8 cellular contexts compared by ENCODE assay signal in the genomic region with DNA sequence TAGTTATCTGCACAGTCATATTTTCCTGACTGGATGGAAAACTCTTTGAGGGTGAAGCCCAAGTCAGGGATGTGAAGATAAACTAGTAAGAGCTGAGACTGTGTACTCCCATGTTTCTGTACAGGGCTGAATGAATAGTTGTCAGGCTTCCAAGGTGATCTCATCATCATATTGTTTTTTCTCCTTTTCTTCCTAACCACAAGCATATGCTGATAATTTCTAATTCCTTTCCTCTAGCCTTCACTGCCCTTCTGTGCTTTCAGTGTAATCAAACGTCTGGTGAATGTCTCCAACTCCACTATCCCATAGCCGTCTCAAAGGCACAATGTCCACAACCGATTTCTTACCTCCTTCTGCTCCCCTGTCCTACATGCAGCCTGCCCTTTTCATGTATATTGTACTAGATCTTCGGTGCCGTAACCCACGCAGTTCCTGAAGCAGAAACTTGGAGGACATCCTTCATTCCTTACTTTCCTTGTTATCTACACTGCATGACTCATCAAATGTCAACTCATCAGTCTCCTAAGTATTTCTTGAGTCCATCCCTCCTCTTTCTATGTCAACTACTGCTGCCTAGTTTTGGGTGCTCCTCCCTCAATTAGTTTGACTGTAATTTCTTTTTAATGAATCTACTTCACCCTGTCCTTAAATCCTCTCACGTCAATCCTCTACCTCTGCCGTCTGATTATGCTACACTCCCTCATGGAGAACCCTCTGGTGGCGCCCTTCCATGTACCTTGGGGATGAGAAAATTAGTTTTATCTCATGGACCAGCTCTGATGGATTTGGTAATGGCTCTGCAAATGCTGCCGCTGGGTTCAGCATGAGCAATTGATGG. TPM values are rescaled to one million over a fixed set of nuclear protein-coding genes. Genes with fewer than 3 reads are reported as not detected.
A peak's percentile ranks its signal among the peaks of the same experiment; 100 is the strongest.
DNase-seq lines count a peak whose midpoint lies in the region; ATAC-seq and TF ChIP-seq lines count a peak whose summit lies in the region.

No MANE protein-coding gene starts in this region.

- peaks cover 7% of the 10 kb centered on the region for H3K9me2 ChIP-seq in GM23338 (ENCODE audit: insufficient read depth)
- H3K9me2 ChIP-seq in SU-DHL-6 (replicated peaks; ENCODE audit: insufficient read depth, low read length), result no peaks in the 10 kb centered on the region

- H3F3A ChIP-seq in GM23338 (replicated peaks; ENCODE audit: low read depth), result no peaks in the 10 kb centered on the region
- H3F3A ChIP-seq in SU-DHL-6 (ENCODE audit: insufficient read depth), result peaks cover 19% of the 10 kb centered on the region; the same call in 1 of the 2 replicates
- no peaks in the 10 kb centered on the region for H3F3A ChIP-seq in neural progenitor cell (ENCODE audit: low read depth)

- H3K4me1 Mint-ChIP-seq in GM23338 (no peaks in the 10 kb centered on the region; the same call in 2 of the 3 replicates), neural progenitor cell (peaks cover 7% of the 10 kb centered on the region)

- H3K27ac Mint-ChIP-seq in GM23338 (peak overlapping the region; percentile 25; the same call in 1 of the 2 replicates), neural progenitor cell (no peak overlapping the region)

- H4K20me1 ChIP-seq in GM23338 (replicated peaks; ENCODE audit: insufficient read depth) (no peaks in the 10 kb centered on the region), SU-DHL-6 (ENCODE audit: low read depth, low read length) (peaks cover 4% of the 10 kb centered on the region; the same call in 1 of the 2 replicates), neural progenitor cell (ENCODE audit: low read depth) (no peaks in the 10 kb centered on the region)

- no peaks in the 10 kb centered on the region for H3K36me3 ChIP-seq in GM23338 (ENCODE audit: insufficient read depth)
- peaks cover 25% of the 10 kb centered on the region for H3K36me3 ChIP-seq in SU-DHL-6 (ENCODE audit: low read length)
- H3K36me3 ChIP-seq in skeletal muscle satellite cell (ENCODE audit: insufficient read depth, low read length), result no peaks in the 10 kb centered on the region
- H3K36me3 ChIP-seq in neural progenitor cell, result no peaks in the 10 kb centered on the region

- no peak overlapping the region for H3K4me3 ChIP-seq in GM23338
- no peak overlapping the region for H3K4me3 ChIP-seq in SU-DHL-6 (ENCODE audit: insufficient read depth, low read length, poor library complexity, severe bottlenecking)
- H3K4me3 ChIP-seq in foreskin fibroblast (ENCODE audit: low read depth in 1 of 2, low read length in 2 of 2), result peak overlapping the region; percentile 12 to 34
- peak overlapping the region; percentile 57 for H3K4me3 ChIP-seq in skeletal muscle satellite cell (ENCODE audit: low read length)
- H3K4me3 ChIP-seq in neural progenitor cell, result no peak overlapping the region

- H3K4me1 ChIP-seq in GM23338 (ENCODE audit: insufficient read depth), result no peaks in the 10 kb centered on the region
- H3K4me1 ChIP-seq in skeletal muscle satellite cell (ENCODE audit: control insufficient read depth, insufficient read depth, low read length), result peaks cover 29% of the 10 kb centered on the region
- H3K4me1 ChIP-seq in neural progenitor cell, result no peaks in the 10 kb centered on the region

- DNase-seq in GM23338 (ENCODE audit: low spot score) (no peak), foreskin fibroblast (peak; percentile 91 to 95), neural progenitor cell (ENCODE audit: low spot score) (no peak)

- no peak overlapping the region for H3K9ac ChIP-seq in SU-DHL-6 (ENCODE audit: low read length)
- peak overlapping the region; percentile 9 for H3K9ac ChIP-seq in skeletal muscle satellite cell (ENCODE audit: low read depth, low read length)
- no peak overlapping the region for H3K9ac ChIP-seq in neural progenitor cell

- H3K27ac ChIP-seq in GM23338 (ENCODE audit: low read depth) (no peak overlapping the region), SU-DHL-6 (ENCODE audit: low read depth, low read length) (peak overlapping the region; percentile 11; the same call in 1 of the 2 replicates), neural progenitor cell (no peak overlapping the region)

- ATAC-seq in GM23338 (no peak), GM21423 (IDR thresholded peaks at IDR 0.05; ENCODE audit: unreplicated experiment) (no peak), HG03280 (IDR thresholded peaks at IDR 0.05; ENCODE audit: unreplicated experiment) (no peak), GM19324 (IDR thresholded peaks at IDR 0.05; ENCODE audit: low FRiP score, unreplicated experiment) (no peak)

- H3K4me2 ChIP-seq in GM23338, result no peak overlapping the region
- no peak overlapping the region for H3K4me2 ChIP-seq in SU-DHL-6 (ENCODE audit: low read depth, low read length, poor library complexity, severe bottlenecking)
- H3K4me2 ChIP-seq in skeletal muscle satellite cell (ENCODE audit: low read length), result peak overlapping the region; percentile 75
- H3K4me2 ChIP-seq in neural progenitor cell, result no peak overlapping the region

- H3K36me3 Mint-ChIP-seq in GM23338 (ENCODE audit: low read depth) (no peaks in the 10 kb centered on the region), neural progenitor cell (no peaks in the 10 kb centered on the region)

- H3K9me3 Mint-ChIP-seq in GM23338, result no peaks in the 10 kb centered on the region
- H3K9me3 Mint-ChIP-seq in neural progenitor cell, result no peaks in the 10 kb centered on the region

- no peak overlapping the region for H3K4me3 Mint-ChIP-seq in GM23338
- H3K4me3 Mint-ChIP-seq in neural progenitor cell, result no peak overlapping the region

- no peaks in the 10 kb centered on the region for H3K27me3 ChIP-seq in GM23338 (ENCODE audit: insufficient read depth)
- H3K27me3 ChIP-seq in SU-DHL-6 (ENCODE audit: low read length), result no peaks in the 10 kb centered on the region
- H3K27me3 ChIP-seq in skeletal muscle satellite cell (ENCODE audit: control insufficient read depth, insufficient read depth, low read length), result no peaks in the 10 kb centered on the region
- H3K27me3 ChIP-seq in neural progenitor cell, result no peaks in the 10 kb centered on the region

- TF ChIP-seq CTCF in GM23338 (conservative IDR thresholded peaks at IDR 0.05; ENCODE audit: low read depth in 2 of 2) (no peak), SU-DHL-6 (IDR thresholded peaks at IDR 0.05; ENCODE audit: insufficient read depth, low read length, poor library complexity, severe bottlenecking) (no peak), foreskin fibroblast (IDR thresholded peaks at IDR 0.05; ENCODE audit: low read depth, low read length) (no peak), neural progenitor cell (IDR thresholded peaks at IDR 0.05) (no peak)

- H3K79me2 ChIP-seq in GM23338 (replicated peaks; ENCODE audit: insufficient read depth) (no peaks in the 10 kb centered on the region; the same call in 1 of the 2 replicates), SU-DHL-6 (ENCODE audit: insufficient read depth, low read length) (peaks cover 94% of the 10 kb centered on the region), neural progenitor cell (ENCODE audit: low read depth) (no peaks in the 10 kb centered on the region)

- H2AFZ ChIP-seq in GM23338 (no peak overlapping the region), SU-DHL-6 (ENCODE audit: low read depth, low read length, severe bottlenecking) (no peak overlapping the region), neural progenitor cell (replicated peaks) (no peak overlapping the region)

- H3K9me3 ChIP-seq in SU-DHL-6 (ENCODE audit: insufficient read depth, low read length) (no peaks in the 10 kb centered on the region), skeletal muscle satellite cell (replicated peaks; ENCODE audit: low read length) (no peaks in the 10 kb centered on the region), neural progenitor cell (ENCODE audit: low read depth) (no peaks in the 10 kb centered on the region)

- H3K27me3 Mint-ChIP-seq in GM23338 (ENCODE audit: insufficient read depth, low read depth, poor library complexity) (peaks cover 2% of the 10 kb centered on the region), neural progenitor cell (ENCODE audit: insufficient read depth, low read depth) (no peaks in the 10 kb centered on the region)

TF ChIP-seq in GM23338, 12 proteins besides CTCF, POLR2A, EP300 and RAD21 (continues in another document):
- TF ChIP-seq, protein P1, sequence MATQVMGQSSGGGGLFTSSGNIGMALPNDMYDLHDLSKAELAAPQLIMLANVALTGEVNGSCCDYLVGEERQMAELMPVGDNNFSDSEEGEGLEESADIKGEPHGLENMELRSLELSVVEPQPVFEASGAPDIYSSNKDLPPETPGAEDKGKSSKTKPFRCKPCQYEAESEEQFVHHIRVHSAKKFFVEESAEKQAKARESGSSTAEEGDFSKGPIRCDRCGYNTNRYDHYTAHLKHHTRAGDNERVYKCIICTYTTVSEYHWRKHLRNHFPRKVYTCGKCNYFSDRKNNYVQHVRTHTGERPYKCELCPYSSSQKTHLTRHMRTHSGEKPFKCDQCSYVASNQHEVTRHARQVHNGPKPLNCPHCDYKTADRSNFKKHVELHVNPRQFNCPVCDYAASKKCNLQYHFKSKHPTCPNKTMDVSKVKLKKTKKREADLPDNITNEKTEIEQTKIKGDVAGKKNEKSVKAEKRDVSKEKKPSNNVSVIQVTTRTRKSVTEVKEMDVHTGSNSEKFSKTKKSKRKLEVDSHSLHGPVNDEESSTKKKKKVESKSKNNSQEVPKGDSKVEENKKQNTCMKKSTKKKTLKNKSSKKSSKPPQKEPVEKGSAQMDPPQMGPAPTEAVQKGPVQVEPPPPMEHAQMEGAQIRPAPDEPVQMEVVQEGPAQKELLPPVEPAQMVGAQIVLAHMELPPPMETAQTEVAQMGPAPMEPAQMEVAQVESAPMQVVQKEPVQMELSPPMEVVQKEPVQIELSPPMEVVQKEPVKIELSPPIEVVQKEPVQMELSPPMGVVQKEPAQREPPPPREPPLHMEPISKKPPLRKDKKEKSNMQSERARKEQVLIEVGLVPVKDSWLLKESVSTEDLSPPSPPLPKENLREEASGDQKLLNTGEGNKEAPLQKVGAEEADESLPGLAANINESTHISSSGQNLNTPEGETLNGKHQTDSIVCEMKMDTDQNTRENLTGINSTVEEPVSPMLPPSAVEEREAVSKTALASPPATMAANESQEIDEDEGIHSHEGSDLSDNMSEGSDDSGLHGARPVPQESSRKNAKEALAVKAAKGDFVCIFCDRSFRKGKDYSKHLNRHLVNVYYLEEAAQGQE (IDR thresholded peaks at IDR 0.05; ENCODE audit: unreplicated experiment), result no peak
- TF ChIP-seq STAT1 (IDR thresholded peaks at IDR 0.05; ENCODE audit: unreplicated experiment) (no peak), EZH2phosphoT487 (IDR thresholded peaks at IDR 0.05; ENCODE audit: unreplicated experiment) (no peak), EZH2 (IDR thresholded peaks at IDR 0.05; ENCODE audit: low read depth, unreplicated experiment) (no peak), ZNF114 (CRISPR knock-in tag; IDR thresholded peaks at IDR 0.05) (no peak), ZNF331 (CRISPR knock-in tag; IDR thresholded peaks at IDR 0.05; ENCODE audit: low read depth) (no peak)

RNA-seq across cellular contexts. Expression of gene NCOA7, which starts 21.9 kb away (rescaled TPM):
- 9.3 and 14.8 TPM in 2 replicates for total RNA-seq in GM23338 (2014; rRNA removed; shearing (Covaris generic))
- polyA plus RNA-seq in GM23338 (2016; fragmentation: Nextera tagmentation; extraction: Ambion mirVana), result 15.7 and 17.1 TPM in 2 replicates
- 12.9 and 19.3 TPM in 2 replicates for total RNA-seq in skeletal muscle satellite cell (2012; rRNA removed)
- total RNA-seq in neural progenitor cell (ENCODE audit: low replicate concordance), result 2.8 and 7.7 TPM in 2 replicates

Comparison
In these comparisons a context has a peak if more than half of its experiments do, and no peak if none do; other contexts are left out.
1. DNase-seq: peak in foreskin fibroblast (2 of 2); none in GM23338 (single experiment) and neural progenitor cell (single experiment).
2. H3K4me3 ChIP-seq: peak in foreskin fibroblast (2 of 2) and skeletal muscle satellite cell (single experiment); none in GM23338 (single experiment), SU-DHL-6 (single experiment) and neural progenitor cell (single experiment).